8 cellular contexts compared by ENCODE assay signal in the genomic region with DNA sequence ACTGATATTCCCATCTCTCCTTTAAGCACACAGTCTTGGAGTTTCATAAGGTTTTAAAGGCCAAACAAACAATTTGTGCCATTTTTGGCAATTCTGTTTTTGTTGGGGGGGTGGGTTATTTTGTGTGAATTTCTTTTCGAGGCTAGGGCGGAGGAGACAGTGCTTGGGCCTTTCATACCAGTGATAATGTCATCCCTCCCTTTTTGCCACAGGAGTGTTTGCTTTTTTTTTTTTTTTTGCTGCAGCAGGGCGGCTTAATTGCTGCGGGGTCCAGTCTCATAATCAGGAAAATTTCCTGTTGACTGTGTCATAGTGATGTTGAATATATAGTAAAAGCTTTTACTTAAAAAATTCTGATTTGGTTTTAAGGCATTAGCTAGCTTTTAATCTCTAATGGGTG. TPM values are rescaled to one million over a fixed set of nuclear protein-coding genes. Genes with fewer than 3 reads are reported as not detected.
A peak's percentile ranks its signal among the peaks of the same experiment; 100 is the strongest.
DNase-seq lines count a peak whose midpoint lies in the region; TF ChIP-seq lines count a peak whose summit lies in the region.

No MANE protein-coding gene starts in this region.

- H3K4me1 ChIP-seq in right atrium auricular region (peaks cover 0 to 50% of the 10 kb centered on the region in 2 donors), mononuclear cell (ENCODE audit: insufficient read depth, low read length) (peaks cover 41% of the 10 kb centered on the region)

- H3K4me3 Mint-ChIP-seq in brain: peak overlapping the region; percentile 95 to 100 (median 98)

- H3K27me3 ChIP-seq in right atrium auricular region (no peaks in the 10 kb centered on the region), mononuclear cell (ENCODE audit: insufficient read depth, low read length) (no peaks in the 10 kb centered on the region)

- H3K36me3 ChIP-seq in right atrium auricular region: no peaks in the 10 kb centered on the region

- DNase-seq in right atrium auricular region (ENCODE audit: low spot score): no peak
- DNase-seq in cardiac septum (ENCODE audit: low spot score): no peak
- DNase-seq in H4 (ENCODE audit: low spot score): no peak
- no peak for DNase-seq in NCI-H1694 treated with DMSO at 0.1 percent for 48 hours (lab: John Stamatoyannopoulos, UW)
- DNase-seq in NCI-H2196 (lab: John Stamatoyannopoulos, UW; ENCODE audit: unreplicated experiment): no peak
- no peak for DNase-seq in NCI-H774 (lab: John Stamatoyannopoulos, UW)

- H3K9me3 ChIP-seq in right atrium auricular region (no peaks in the 10 kb centered on the region), mononuclear cell (ENCODE audit: low read depth, low read length) (no peaks in the 10 kb centered on the region)

- peaks cover 45% of the 10 kb centered on the region for H3K4me1 Mint-ChIP-seq in brain

- H3K4me3 ChIP-seq in right atrium auricular region (peak overlapping the region; percentile 90 to 98), mononuclear cell (ENCODE audit: low read length) (peak overlapping the region; percentile 90)

- H3K27ac Mint-ChIP-seq in brain: peak overlapping the region; percentile 94 to 99 (median 97)

- H3K9me3 Mint-ChIP-seq in brain: peaks cover 0 to 2% (median 0%) of the 10 kb centered on the region in 5 experiments

- peaks cover 9% of the 10 kb centered on the region for H3K27me3 Mint-ChIP-seq in brain

- H3K36me3 Mint-ChIP-seq in brain: peaks cover 22% of the 10 kb centered on the region

- no peak for TF ChIP-seq CTCF in right atrium auricular region (IDR thresholded peaks at IDR 0.05)
- TF ChIP-seq CTCF in brain (conservative IDR thresholded peaks at IDR 0.05): no peak

- intact Hi-C loops in cardiac septum (cut with DNase I): no loop called here

- H3K27ac ChIP-seq in right atrium auricular region: peak overlapping the region; percentile 95 to 99

RNA-seq across cellular contexts. Expression of a gene that starts 1.7 kb away (rescaled TPM):
- total RNA-seq in right atrium auricular region (10 to 100 TPM; 55.4 to 71.6 TPM), cardiac septum (142 TPM), mononuclear cell (106 TPM)
- 74.2 TPM for polyA plus RNA-seq in brain (ENCODE audit: insufficient read depth, low read depth, low replicate concordance)
- total RNA-seq in H4 (2014; rRNA removed; shearing (Covaris generic)): 49.1 and 57.1 TPM in 2 replicates
